In genomic region chr6:121305957-121306607, GRCh38 we compare ENCODE assay signal across 8 cellular contexts. TPM values are rescaled to one million over a fixed set of nuclear protein-coding genes. Genes with fewer than 3 reads are reported as not detected.
DNase-seq lines count a peak whose midpoint lies in the region; ATAC-seq and TF ChIP-seq lines count a peak whose summit lies in the region.

No MANE protein-coding gene starts in this region.

- H3K27ac ChIP-seq in GM23248 (no peak overlapping the region), foreskin keratinocyte (no peak overlapping the region)

- no peaks in the 10 kb centered on the region for H3K9me3 Mint-ChIP-seq in type B pancreatic cell

- no peak overlapping the region for H3K4me2 ChIP-seq in GM23248 (ENCODE audit: unreplicated experiment)

- H3K4me3 ChIP-seq in GM23248 = no peak overlapping the region

- H3K79me2 ChIP-seq in GM23248 (ENCODE audit: insufficient read depth) = no peaks in the 10 kb centered on the region

- H2AFZ ChIP-seq in GM23248 = no peak overlapping the region

- H3F3A ChIP-seq in GM23248 (ENCODE audit: insufficient read depth) = peaks cover 10% of the 10 kb centered on the region; the same call in 1 of the 2 replicates

- no peak overlapping the region for H3K9ac ChIP-seq in GM23248

- H3K4me1 Mint-ChIP-seq in type B pancreatic cell (ENCODE audit: unreplicated experiment) = no peaks in the 10 kb centered on the region

- peak; percentile 9 for DNase-seq in DMS79 treated with DMSO at 0.1 percent for 48 hours (lab: John Stamatoyannopoulos, UW)
- DNase-seq in DMS79 (lab: John Stamatoyannopoulos, UW) = no peak
- DNase-seq in GM23248 = peak; percentile 53
- peak; percentile 68 to 75 for DNase-seq in Kasumi-1 (lab: John Stamatoyannopoulos, UW)
- DNase-seq in SK-N-DZ (ENCODE audit: low spot score) = peak; percentile 52
- DNase-seq in foreskin keratinocyte = peak in 1 of 2 donors; percentile 37
- no peak for DNase-seq in type B pancreatic cell (ENCODE audit: extremely low spot score, unreplicated experiment)
- no peak for DNase-seq in stimulated activated CD8-positive, alpha-beta memory T cell treated with anti-CD3 and anti-CD28 coated beads, Interleukin-4, amount 100 ng/mL, for 48 hours

- TF ChIP-seq CTCF in foreskin keratinocyte (conservative IDR thresholded peaks at IDR 0.05) (peak; percentile 81), type B pancreatic cell (conservative IDR thresholded peaks at IDR 0.05) (peak; percentile 81)

- no peak overlapping the region for H3K4me3 Mint-ChIP-seq in type B pancreatic cell

- in situ Hi-C loops in GM23248 (cut with MboI) = no loop called here

- H3K27me3 ChIP-seq in GM23248 (replicated peaks; ENCODE audit: insufficient read depth) = no peaks in the 10 kb centered on the region
- H3K27me3 ChIP-seq in foreskin keratinocyte = no peaks in the 10 kb centered on the region

- no peak overlapping the region for H3K27ac Mint-ChIP-seq in type B pancreatic cell

- H3K9me3 ChIP-seq in GM23248 (ENCODE audit: low read depth) = no peaks in the 10 kb centered on the region

- H3K36me3 ChIP-seq in GM23248 (ENCODE audit: low read depth) = no peaks in the 10 kb centered on the region

- ATAC-seq in foreskin keratinocyte = peak; percentile 67

- WGBS in GM23248 (ENCODE audit: low coverage in 1 of 2, low lambda C conversion rate in 2 of 2, missing lambda C conversion rate in 2 of 2), 2 experiments = 82 to 83% methylated on average over 7 of the region's 7 CpGs

- H3K27me3 Mint-ChIP-seq in type B pancreatic cell = no peaks in the 10 kb centered on the region

- H3K36me3 Mint-ChIP-seq in type B pancreatic cell = peaks cover 5% of the 10 kb centered on the region

- no peaks in the 10 kb centered on the region for H3K9me2 ChIP-seq in GM23248 (ENCODE audit: insufficient read depth)

- H4K20me1 ChIP-seq in GM23248 (ENCODE audit: insufficient read depth) = no peaks in the 10 kb centered on the region

- H3K4me1 ChIP-seq in GM23248 (ENCODE audit: insufficient read depth) (peaks cover 15% of the 10 kb centered on the region), foreskin keratinocyte (peaks cover 7% of the 10 kb centered on the region)

RNA-seq across cellular contexts. Expression of gene TBC1D32, which starts 28.2 kb away (rescaled TPM):
- total RNA-seq in GM23248 (2014; rRNA removed; shearing (Covaris generic)) = 9.0 and 14.2 TPM in 2 replicates
- polyA plus RNA-seq in GM23248 (2016; fragmentation: Nextera tagmentation; extraction: Ambion mirVana) = 4.7 and 4.9 TPM in 2 replicates
- polyA plus RNA-seq in SK-N-DZ (2014; cell fraction: cytosol; rRNA removed) = 3.6 and 6.2 TPM in 2 replicates
- 16.1 and 23.8 TPM in 2 replicates for polyA plus RNA-seq in SK-N-DZ (2014; cell fraction: nucleus; rRNA removed)
- 5.6 and 5.7 TPM in 2 replicates for total RNA-seq in foreskin keratinocyte
- 1.2 and 1.4 TPM in 2 replicates for polyA plus RNA-seq in foreskin keratinocyte
- 9.9 and 12.4 TPM in 2 replicates for total RNA-seq in type B pancreatic cell (ENCODE audit: low replicate concordance)

Comparison
In these comparisons a context has a peak if more than half of its experiments do, and no peak if none do; other contexts are left out.
1. DNase-seq: peak in DMS79 treated with DMSO at 0.1 percent for 48 hours (single experiment), GM23248 (single experiment), Kasumi-1 (2 of 2) and SK-N-DZ (single experiment); none in DMS79 (single experiment), type B pancreatic cell (single experiment) and stimulated activated CD8-positive, alpha-beta memory T cell treated with anti-CD3 and anti-CD28 coated beads, Interleukin-4, amount 100 ng/mL, for 48 hours (single experiment).